In the genomic region with DNA sequence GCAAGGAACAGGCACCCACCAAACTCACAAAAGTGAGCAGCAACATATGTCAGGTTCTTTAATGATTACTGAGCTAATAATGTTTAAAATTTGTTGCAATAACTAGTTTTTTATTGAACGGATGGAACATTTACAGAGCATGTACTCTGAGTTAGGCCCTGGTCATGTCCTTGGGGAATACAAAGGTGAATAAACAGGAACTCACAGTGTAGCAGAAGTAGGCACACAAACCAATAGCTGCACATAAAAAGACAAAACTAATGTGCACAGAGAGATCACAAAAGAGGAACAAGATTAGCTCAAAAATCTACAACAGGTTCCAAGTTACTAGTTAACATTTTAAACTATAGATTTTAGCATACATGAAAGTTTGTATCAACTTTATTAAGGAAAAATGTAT, we compare ENCODE assay signal across 19 cellular contexts.
A peak's percentile ranks its signal among the peaks of the same experiment; 100 is the strongest.
DNase-seq lines count a peak whose midpoint lies in the region; ATAC-seq and TF ChIP-seq lines count a peak whose summit lies in the region.
"Had no signal": no experiment of that assay in that cellular context is flagged by ENCODE, and none has a peak within 500 bp of the region (broad histone marks: within the 10 kb centered on the region; RNA-seq: fewer than 3 reads in every experiment).

No MANE protein-coding gene starts in this region.

- no peak for TF ChIP-seq POLR2A in NB4 (IDR thresholded peaks at IDR 0.05; ENCODE audit: extremely low read depth, insufficient read length)

- H3K27ac ChIP-seq in OCI-LY7 (ENCODE audit: low read depth, low read length, poor library complexity, severe bottlenecking): no peak overlapping the region
- H3K27ac ChIP-seq: BLaER1 had no signal

- H3K36me3 Mint-ChIP-seq in naive B cell: no peaks in the 10 kb centered on the region
- H3K36me3 Mint-ChIP-seq in activated CD4-positive, alpha-beta T cell treated with anti-CD3 and anti-CD28 coated beads for 36 hours (ENCODE audit: low read depth): no peaks in the 10 kb centered on the region
- no peaks in the 10 kb centered on the region for H3K36me3 Mint-ChIP-seq in progenitor cell of endocrine pancreas (ENCODE audit: insufficient read depth)
- H3K36me3 Mint-ChIP-seq: CD14-positive monocyte; CD4-positive, alpha-beta memory T cell had no signal

- H3K27ac Mint-ChIP-seq in naive B cell (no peak overlapping the region), progenitor cell of endocrine pancreas (no peak overlapping the region)
- H3K27ac Mint-ChIP-seq in activated CD4-positive, alpha-beta T cell treated with anti-CD3 and anti-CD28 coated beads for 36 hours: no peak overlapping the region
- H3K27ac Mint-ChIP-seq: CD14-positive monocyte; CD4-positive, alpha-beta memory T cell; HFFc6 had no signal

- ATAC-seq in naive B cell (ENCODE audit: low read depth in 2 of 2): peak; percentile 39 to 54
- no peak for ATAC-seq in activated CD4-positive, alpha-beta T cell treated with anti-CD3 and anti-CD28 coated beads for 36 hours
- ATAC-seq in GM21528 (IDR thresholded peaks at IDR 0.05; ENCODE audit: low FRiP score, unreplicated experiment): no peak
- ATAC-seq: HCT116, HepG2 had no signal

- no peaks in the 10 kb centered on the region for H3K9me3 ChIP-seq in OCI-LY7 (ENCODE audit: low read length)
- H3K9me3 ChIP-seq: BLaER1 had no signal

- no peaks in the 10 kb centered on the region for H4K20me1 ChIP-seq in OCI-LY7 (ENCODE audit: insufficient read depth, low read length)
- H4K20me1 ChIP-seq: BLaER1 had no signal

- H3K4me1 ChIP-seq in OCI-LY7 (ENCODE audit: insufficient read depth, low read length, poor library complexity, severe bottlenecking): no peaks in the 10 kb centered on the region

- H3K9me2 ChIP-seq in OCI-LY7 (ENCODE audit: insufficient read depth, low read length): no peaks in the 10 kb centered on the region

- H3K4me3 ChIP-seq in NB4 (ENCODE audit: low read depth, low read length) (no peak overlapping the region), OCI-LY7 (ENCODE audit: low read depth, low read length, poor library complexity, severe bottlenecking) (no peak overlapping the region)
- H3K4me3 ChIP-seq: BLaER1 had no signal

- no peak overlapping the region for H2AFZ ChIP-seq in OCI-LY7 (ENCODE audit: low read length)

- TF ChIP-seq CTCF in NB4 (IDR thresholded peaks at IDR 0.05; ENCODE audit: low read depth, low read length) (no peak), OCI-LY7 (conservative IDR thresholded peaks at IDR 0.05; ENCODE audit: low read length) (no peak), progenitor cell of endocrine pancreas (IDR thresholded peaks at IDR 0.05; ENCODE audit: unreplicated experiment) (no peak)

- BruUV-seq in OCI-LY7 (replicated peaks; lab: Mats Ljungman, UMichigan): no TSS peak

- H3K79me2 ChIP-seq in OCI-LY7 (ENCODE audit: insufficient read depth, low read depth, low read length): no peaks in the 10 kb centered on the region

- H3K9me3 Mint-ChIP-seq in naive B cell (peaks cover 0 to 9% (median 0%) of the 10 kb centered on the region in 7 donors), progenitor cell of endocrine pancreas (ENCODE audit: low read depth) (no peaks in the 10 kb centered on the region)
- no peaks in the 10 kb centered on the region for H3K9me3 Mint-ChIP-seq in activated CD4-positive, alpha-beta T cell treated with anti-CD3 and anti-CD28 coated beads for 36 hours (ENCODE audit: low read depth)
- H3K9me3 Mint-ChIP-seq: HFFc6 had no signal

- DNase-seq in NB4 (ENCODE audit: low read depth): peak; percentile 47
- DNase-seq in OCI-LY7 (ENCODE audit: low spot score): peak; percentile 20
- DNase-seq in naive B cell: no peak
- DNase-seq in activated CD4-positive, alpha-beta T cell treated with anti-CD3 and anti-CD28 coated beads for 36 hours: no peak
- no peak for DNase-seq in progenitor cell of endocrine pancreas (ENCODE audit: low spot score, unreplicated experiment)
- DNase-seq: ACHN; AML-193; CD4-positive, alpha-beta memory T cell; DMS153; DMS79; GDM1; GOT3; H7; HFFc6 had no signal

- CTCF ChIA-PET in OCI-LY7 (lab: Charles Lee; ENCODE audit: unreplicated experiment): no interaction called here
- CTCF ChIA-PET in activated CD4-positive, alpha-beta T cell treated with anti-CD3 and anti-CD28 coated beads for 36 hours (lab: Charles Lee): no interaction called here

- H3K36me3 ChIP-seq in OCI-LY7 (ENCODE audit: insufficient read depth, low read length): no peaks in the 10 kb centered on the region
- H3K36me3 ChIP-seq: BLaER1 had no signal

- H3K4me1 Mint-ChIP-seq in naive B cell: no peaks in the 10 kb centered on the region
- no peaks in the 10 kb centered on the region for H3K4me1 Mint-ChIP-seq in activated CD4-positive, alpha-beta T cell treated with anti-CD3 and anti-CD28 coated beads for 36 hours
- H3K4me1 Mint-ChIP-seq in progenitor cell of endocrine pancreas (ENCODE audit: low read depth): peaks cover 1% of the 10 kb centered on the region
- H3K4me1 Mint-ChIP-seq: CD14-positive monocyte; CD4-positive, alpha-beta memory T cell had no signal

- H3K27me3 Mint-ChIP-seq in naive B cell (no peaks in the 10 kb centered on the region), progenitor cell of endocrine pancreas (peaks cover 29% of the 10 kb centered on the region)
- peaks cover 2% of the 10 kb centered on the region for H3K27me3 Mint-ChIP-seq in activated CD4-positive, alpha-beta T cell treated with anti-CD3 and anti-CD28 coated beads for 36 hours

- intact Hi-C loops in OCI-LY7 (cut with micrococcal nuclease; ENCODE audit: unreplicated experiment): no loop called here
- intact Hi-C loops in activated CD4-positive, alpha-beta T cell treated with anti-CD3 and anti-CD28 coated beads for 36 hours (cut with DNase I, micrococcal nuclease): no loop called here

- POLR2A ChIA-PET in OCI-LY7 (lab: Charles Lee): no interaction called here
- POLR2A ChIA-PET in activated CD4-positive, alpha-beta T cell treated with anti-CD3 and anti-CD28 coated beads for 36 hours (lab: Charles Lee): no interaction called here

- H3K4me3 Mint-ChIP-seq in naive B cell: no peak overlapping the region
- H3K4me3 Mint-ChIP-seq in activated CD4-positive, alpha-beta T cell treated with anti-CD3 and anti-CD28 coated beads for 36 hours: no peak overlapping the region
- no peak overlapping the region for H3K4me3 Mint-ChIP-seq in progenitor cell of endocrine pancreas (ENCODE audit: low read depth)
- H3K4me3 Mint-ChIP-seq: CD14-positive monocyte; CD4-positive, alpha-beta memory T cell; HFFc6 had no signal

- no peak overlapping the region for H3K4me2 ChIP-seq in OCI-LY7 (ENCODE audit: low read length)
- H3K4me2 ChIP-seq: BLaER1 had no signal

Comparison
In these comparisons a context has a peak if more than half of its experiments do, and no peak if none do; other contexts are left out.
1. DNase-seq: peak in NB4 (single experiment) and OCI-LY7 (single experiment); none in naive B cell (single experiment), activated CD4-positive, alpha-beta T cell treated with anti-CD3 and anti-CD28 coated beads for 36 hours (single experiment) and progenitor cell of endocrine pancreas (single experiment).
2. ATAC-seq: peak in naive B cell (2 of 2); none in activated CD4-positive, alpha-beta T cell treated with anti-CD3 and anti-CD28 coated beads for 36 hours (single experiment) and GM21528 (single experiment).